ENCODE assay signal across 15 cellular contexts in the genomic region with DNA sequence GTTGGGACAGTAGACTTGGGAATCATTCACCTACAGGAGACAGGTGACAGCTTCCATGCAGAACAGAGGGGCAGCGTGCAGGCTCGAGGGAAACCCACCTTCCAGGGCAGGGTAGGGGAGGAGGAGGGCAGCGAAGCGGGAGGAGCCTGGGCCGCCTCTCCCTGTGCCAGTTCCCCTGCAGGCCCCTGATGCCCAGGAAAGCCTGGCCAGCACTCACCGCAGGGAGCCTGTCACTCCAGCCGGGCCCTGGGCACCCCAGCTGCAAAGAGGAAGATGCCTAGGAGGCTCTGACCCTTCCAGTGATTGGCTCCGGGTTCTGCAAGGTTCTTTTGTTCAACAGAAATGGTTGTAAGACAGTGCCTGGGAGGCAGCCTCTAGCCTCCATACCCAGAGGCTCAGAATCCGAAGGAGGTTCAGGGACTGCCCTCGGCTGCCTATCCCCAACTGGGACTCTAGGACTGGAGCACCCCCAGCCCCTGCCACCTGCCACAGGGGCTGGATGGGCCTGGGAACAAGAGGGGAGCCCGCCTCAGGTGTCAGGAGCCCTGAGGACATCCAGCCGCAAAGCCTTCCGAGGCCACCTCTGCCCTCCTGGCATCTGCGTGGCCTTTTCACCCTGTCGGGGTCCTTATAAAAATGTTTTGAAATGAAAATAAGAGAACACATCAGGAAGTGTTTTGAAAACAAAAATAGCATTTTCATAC.
DNase-seq lines count a peak whose midpoint lies in the region; ATAC-seq and TF ChIP-seq lines count a peak whose summit lies in the region.
"Had no signal": no experiment of that assay in that cellular context is flagged by ENCODE, and none has a peak within 500 bp of the region (broad histone marks: within the 10 kb centered on the region; RNA-seq: fewer than 3 reads in every experiment).

No MANE protein-coding gene starts in this region.

- no peak for DNase-seq in IMR-90
- DNase-seq in coronary artery (ENCODE audit: low spot score) = peak; percentile 31
- DNase-seq in stimulated activated effector memory CD8-positive, alpha-beta T cell treated with anti-CD3 and anti-CD28 coated beads, Interleukin-12 subunit alpha, Interleukin-12 subunit beta, amount 100 ng/mL, for 72 hours (ENCODE audit: low spot score in 2 of 2) = no peak
- no peak for DNase-seq in HuH-7 (ENCODE audit: low spot score)
- DNase-seq in activated naive CD4-positive, alpha-beta T cell treated with Interleukin-2 at 50 U/mL for 16 hours = no peak
- DNase-seq: COR-L47, DMS153, DMS79 treated with DMSO at 0.1 percent for 48 hours, EL had no signal

- H3K27ac Mint-ChIP-seq in nephron = peak overlapping the region in 2 of 3 experiments; percentile 66 to 73
- no peak overlapping the region for H3K27ac Mint-ChIP-seq in stimulated activated effector memory CD8-positive, alpha-beta T cell treated with anti-CD3 and anti-CD28 coated beads, Interleukin-12 subunit alpha, Interleukin-12 subunit beta, amount 100 ng/mL, for 72 hours
- H3K27ac Mint-ChIP-seq: CD14-positive monocyte; CD8-positive, alpha-beta T cell had no signal

- no peak overlapping the region for H3K4me2 ChIP-seq in IMR-90 (ENCODE audit: low read depth, low read length)
- H3K4me2 ChIP-seq: A549 had no signal

- no peak overlapping the region for H3K4ac ChIP-seq in IMR-90 (ENCODE audit: low read depth, low read length)

- H4K20me1 ChIP-seq in IMR-90 (ENCODE audit: insufficient read depth, low read length) = no peaks in the 10 kb centered on the region

- intact Hi-C loops in IMR-90 (cut with micrococcal nuclease) = loop anchor here (10.0 kb wide), 1 partner anchor 1239 kb away; no protein-coding TSS in a partner anchor

- H4K8ac ChIP-seq in IMR-90 (ENCODE audit: low read depth in 2 of 2, low read length in 2 of 2) = no peak overlapping the region

- in situ Hi-C loops in IMR-90 (cut with MboI; ENCODE audit: low sequenced_read_pairs) = no loop called here

- no peak for TF ChIP-seq POLR2A in IMR-90 (IDR thresholded peaks at IDR 0.05; ENCODE audit: low read depth, low read length)

- no peaks in the 10 kb centered on the region for H3K36me3 ChIP-seq in IMR-90 (ENCODE audit: control insufficient read depth, insufficient read depth, low read length)

- WGBS in IMR-90 (ENCODE audit: extremely low coverage in 2 of 2, insufficient read length in 1 of 2), 2 experiments = 100% methylated on average over 1 of the region's 15 CpGs; no CpG with 5 or more reads in 1 of the 2 experiments

- H3K23ac ChIP-seq in IMR-90 (ENCODE audit: low read depth, low read length) = no peak overlapping the region

- peak overlapping the region; percentile 47 for H2AK9ac ChIP-seq in IMR-90 (replicated peaks; ENCODE audit: low read depth, low read length, poor library complexity)

- H3K4me3 ChIP-seq in IMR-90 (ENCODE audit: insufficient read depth, low read depth, low read length) (no peak overlapping the region), coronary artery (no peak overlapping the region)
- H3K4me3 ChIP-seq: A549 had no signal

- no peak overlapping the region for H3K9ac ChIP-seq in IMR-90 (ENCODE audit: low read depth, low read length)

- no peak overlapping the region for H2BK20ac ChIP-seq in IMR-90 (ENCODE audit: low read depth, low read length)

- ATAC-seq in IMR-90 (ENCODE audit: low read depth) = no peak
- ATAC-seq in stimulated activated effector memory CD8-positive, alpha-beta T cell treated with anti-CD3 and anti-CD28 coated beads, Interleukin-12 subunit alpha, Interleukin-12 subunit beta, amount 100 ng/mL, for 72 hours = peak; percentile 31
- ATAC-seq in GM18520 (IDR thresholded peaks at IDR 0.05; ENCODE audit: unreplicated experiment) = no peak
- ATAC-seq: A549; CD8-positive, alpha-beta T cell; HCT116 had no signal

- TF ChIP-seq RAD21 in IMR-90 (IDR thresholded peaks at IDR 0.05; ENCODE audit: low read length) = no peak

- POLR2A ChIA-PET in IMR-90 (lab: Charles Lee; ENCODE audit: unreplicated experiment) = no interaction called here

- no peak overlapping the region for H3K4me3 Mint-ChIP-seq in nephron
- H3K4me3 Mint-ChIP-seq in stimulated activated effector memory CD8-positive, alpha-beta T cell treated with anti-CD3 and anti-CD28 coated beads, Interleukin-12 subunit alpha, Interleukin-12 subunit beta, amount 100 ng/mL, for 72 hours = no peak overlapping the region
- H3K4me3 Mint-ChIP-seq: CD14-positive monocyte; CD8-positive, alpha-beta T cell had no signal

- H3K36me3 Mint-ChIP-seq in nephron (ENCODE audit: low read depth) = no peaks in the 10 kb centered on the region
- H3K36me3 Mint-ChIP-seq in stimulated activated effector memory CD8-positive, alpha-beta T cell treated with anti-CD3 and anti-CD28 coated beads, Interleukin-12 subunit alpha, Interleukin-12 subunit beta, amount 100 ng/mL, for 72 hours = no peaks in the 10 kb centered on the region
- H3K36me3 Mint-ChIP-seq: CD14-positive monocyte had no signal

- H3K27ac ChIP-seq in IMR-90 (ENCODE audit: insufficient read depth, low read length) (no peak overlapping the region), coronary artery (no peak overlapping the region)
- H3K27ac ChIP-seq: A549 had no signal

- no peak overlapping the region for H2AK5ac ChIP-seq in IMR-90 (ENCODE audit: low read depth, low read length)

- no peaks in the 10 kb centered on the region for H3K9me1 ChIP-seq in IMR-90 (ENCODE audit: insufficient read depth, low read length)

- CTCF ChIA-PET in IMR-90 (lab: Yijun Ruan, JAX) = interaction anchor here (1.0 kb wide), 1 partner anchor 27 kb away, joined by 3 read pairs; no protein-coding TSS in a partner anchor

- peaks cover 19% of the 10 kb centered on the region for H3K4me1 Mint-ChIP-seq in nephron
- H3K4me1 Mint-ChIP-seq in stimulated activated effector memory CD8-positive, alpha-beta T cell treated with anti-CD3 and anti-CD28 coated beads, Interleukin-12 subunit alpha, Interleukin-12 subunit beta, amount 100 ng/mL, for 72 hours = no peaks in the 10 kb centered on the region
- H3K4me1 Mint-ChIP-seq: CD14-positive monocyte had no signal

- H3K9me3 ChIP-seq in IMR-90 (ENCODE audit: control insufficient read depth, insufficient read depth, low read length) = no peaks in the 10 kb centered on the region

- TF ChIP-seq CTCF in IMR-90 (conservative IDR thresholded peaks at IDR 0.05; ENCODE audit: low read depth, low read length) (no peak), coronary artery (IDR thresholded peaks at IDR 0.05) (no peak), nephron (IDR thresholded peaks at IDR 0.05; ENCODE audit: unreplicated experiment in 3 of 3) (no peak)

- H3K27me3 ChIP-seq in IMR-90 (ENCODE audit: control insufficient read depth, insufficient read depth, low read length) = peaks cover 7% of the 10 kb centered on the region; the same call in 1 of the 2 replicates

- H3K18ac ChIP-seq in IMR-90 (ENCODE audit: low read depth, low read length) = no peak overlapping the region

- no peak overlapping the region for H3K14ac ChIP-seq in IMR-90 (replicated peaks; ENCODE audit: low read depth, low read length)

- no peak overlapping the region for H2BK5ac ChIP-seq in IMR-90 (ENCODE audit: low read depth, low read length, poor library complexity, severe bottlenecking)

- no peak overlapping the region for H4K5ac ChIP-seq in IMR-90 (ENCODE audit: low read depth, low read length)

- H4K91ac ChIP-seq in IMR-90 (ENCODE audit: insufficient read depth, low read depth, low read length) = no peak overlapping the region

- dilution Hi-C loops in IMR-90 (cut with HindIII; ENCODE audit: low sequenced_read_pairs, unreplicated experiment) = no loop called here

- peaks cover 10% of the 10 kb centered on the region for H3K9me3 Mint-ChIP-seq in nephron
- peaks cover 6% of the 10 kb centered on the region for H3K9me3 Mint-ChIP-seq in stimulated activated effector memory CD8-positive, alpha-beta T cell treated with anti-CD3 and anti-CD28 coated beads, Interleukin-12 subunit alpha, Interleukin-12 subunit beta, amount 100 ng/mL, for 72 hours

- no peaks in the 10 kb centered on the region for H3K4me1 ChIP-seq in IMR-90 (ENCODE audit: control insufficient read depth, insufficient read depth, low read length)
- H3K4me1 ChIP-seq: A549 had no signal

- no peak overlapping the region for H2AFZ ChIP-seq in IMR-90 (replicated peaks; ENCODE audit: low read length, poor library complexity)

- no TSS peak for BruUV-seq in IMR-90 (replicated peaks; lab: Mats Ljungman, UMichigan)

- peaks cover 11% of the 10 kb centered on the region for H3K27me3 Mint-ChIP-seq in nephron (ENCODE audit: low read depth)

- H2BK15ac ChIP-seq in IMR-90 (ENCODE audit: low read depth, low read length) = no peak overlapping the region

- no peaks in the 10 kb centered on the region for H3K79me1 ChIP-seq in IMR-90 (ENCODE audit: low read depth in 1 of 2, low read length in 2 of 2)

- no peak overlapping the region for H2BK120ac ChIP-seq in IMR-90 (ENCODE audit: low read depth, low read length)

- H3K56ac ChIP-seq in IMR-90 (ENCODE audit: extremely low read depth, insufficient read depth, low read length) = no peak overlapping the region

TF ChIP-seq in IMR-90, 13 proteins besides CTCF, POLR2A, EP300 and RAD21 (continues in another document):
- TF ChIP-seq RCOR1 (IDR thresholded peaks at IDR 0.05; ENCODE audit: insufficient replicate concordance, low read length) (no peak), RFX5 (IDR thresholded peaks at IDR 0.05; ENCODE audit: low read depth, low read length) (no peak), SMC3 (IDR thresholded peaks at IDR 0.05; ENCODE audit: low read depth, low read length) (no peak), CHD1 (IDR thresholded peaks at IDR 0.05; ENCODE audit: low read depth, low read length) (no peak), NFE2L2 (IDR thresholded peaks at IDR 0.05; ENCODE audit: low read depth, low read length) (no peak), MXI1 (IDR thresholded peaks at IDR 0.05; ENCODE audit: borderline replicate concordance, low read depth, low read length) (no peak), MAZ (IDR thresholded peaks at IDR 0.05; ENCODE audit: borderline replicate concordance, low read depth, low read length) (no peak)
- TF ChIP-seq, protein P1, sequence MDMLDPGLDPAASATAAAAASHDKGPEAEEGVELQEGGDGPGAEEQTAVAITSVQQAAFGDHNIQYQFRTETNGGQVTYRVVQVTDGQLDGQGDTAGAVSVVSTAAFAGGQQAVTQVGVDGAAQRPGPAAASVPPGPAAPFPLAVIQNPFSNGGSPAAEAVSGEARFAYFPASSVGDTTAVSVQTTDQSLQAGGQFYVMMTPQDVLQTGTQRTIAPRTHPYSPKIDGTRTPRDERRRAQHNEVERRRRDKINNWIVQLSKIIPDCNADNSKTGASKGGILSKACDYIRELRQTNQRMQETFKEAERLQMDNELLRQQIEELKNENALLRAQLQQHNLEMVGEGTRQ (IDR thresholded peaks at IDR 0.05; ENCODE audit: low read depth, low read length) = no peak
